ENCODE assay signal across 9 cellular contexts in genomic region chr20:43262341-43262740, GRCh38.
"Had no signal": no experiment of that assay in that cellular context is flagged by ENCODE, and none has a peak within 500 bp of the region (broad histone marks: within the 10 kb centered on the region; RNA-seq: fewer than 3 reads in every experiment).

No MANE protein-coding gene starts in this region.

- H3K4me3 Mint-ChIP-seq: HFFc6, IgD-negative memory B cell had no signal

- H3K27me3 Mint-ChIP-seq: IgD-negative memory B cell had no signal

- H3K27ac Mint-ChIP-seq: HFFc6, IgD-negative memory B cell had no signal

- H3K4me2 ChIP-seq: KMS-11 had no signal

- H3K4me1 Mint-ChIP-seq: IgD-negative memory B cell had no signal

- H3K4me3 ChIP-seq: GM23248, HAP-1 had no signal

- H3K36me3 ChIP-seq: HAP-1 had no signal

- H3K4me1 ChIP-seq: HAP-1 had no signal

- DNase-seq: GM23248, GOT3, HFFc6, KBM-7 had no signal

- H3K36me3 Mint-ChIP-seq: IgD-negative memory B cell had no signal

- H3K9me3 Mint-ChIP-seq: HFFc6, IgD-negative memory B cell had no signal

- H2AFZ ChIP-seq: GM23248 had no signal

- H3K9me3 ChIP-seq: HAP-1 had no signal

- FAIRE-seq: H54 had no signal

- H3K9ac ChIP-seq: GM23248, KMS-11 had no signal

- H3K27ac ChIP-seq: GM23248, HL-60, KMS-11 had no signal
